Comparison of ENCODE assay signal across 1 cellular context in the genomic region with DNA sequence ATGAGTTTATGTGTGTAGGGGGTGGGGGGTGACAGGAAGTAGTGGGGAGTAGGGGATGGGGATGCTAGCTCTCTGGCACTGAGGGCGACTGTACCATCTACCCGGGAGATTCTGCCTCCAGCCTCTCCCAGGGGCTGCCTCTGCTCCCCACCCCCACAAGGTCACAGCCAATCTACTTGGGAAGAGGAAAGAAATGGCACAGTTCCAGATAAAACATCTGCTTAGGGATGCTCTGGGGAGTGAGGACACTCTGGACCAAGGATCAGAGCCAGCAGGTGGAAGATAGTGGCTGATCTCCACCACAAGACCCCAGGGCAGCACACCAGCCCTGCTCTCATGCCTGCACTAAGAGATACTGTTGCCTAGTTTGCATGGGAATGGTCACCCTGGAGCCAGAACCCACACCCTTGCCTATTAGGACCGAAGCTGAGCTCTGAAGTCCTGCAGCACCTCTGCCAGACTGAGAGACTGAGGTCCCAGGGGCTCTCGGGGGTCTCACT.
TF ChIP-seq lines count a peak whose summit lies in the region.

No MANE protein-coding gene starts in this region.

TF ChIP-seq in GM23338, 12 proteins besides CTCF, POLR2A, EP300 and RAD21 (continued from another document):
- TF ChIP-seq ZNF462 (CRISPR knock-in tag; IDR thresholded peaks at IDR 0.05) (no peak), ZNF331 (CRISPR knock-in tag; IDR thresholded peaks at IDR 0.05; ENCODE audit: low read depth) (no peak), NANOG (IDR thresholded peaks at IDR 0.05; ENCODE audit: borderline replicate concordance) (no peak), CREB1 (CRISPR knock-in tag; IDR thresholded peaks at IDR 0.05; ENCODE audit: low read depth) (no peak), POLR2AphosphoS5 (IDR thresholded peaks at IDR 0.05; ENCODE audit: low read depth) (no peak), EZH2 (IDR thresholded peaks at IDR 0.05; ENCODE audit: low read depth, unreplicated experiment) (no peak)
- TF ChIP-seq, protein P1, sequence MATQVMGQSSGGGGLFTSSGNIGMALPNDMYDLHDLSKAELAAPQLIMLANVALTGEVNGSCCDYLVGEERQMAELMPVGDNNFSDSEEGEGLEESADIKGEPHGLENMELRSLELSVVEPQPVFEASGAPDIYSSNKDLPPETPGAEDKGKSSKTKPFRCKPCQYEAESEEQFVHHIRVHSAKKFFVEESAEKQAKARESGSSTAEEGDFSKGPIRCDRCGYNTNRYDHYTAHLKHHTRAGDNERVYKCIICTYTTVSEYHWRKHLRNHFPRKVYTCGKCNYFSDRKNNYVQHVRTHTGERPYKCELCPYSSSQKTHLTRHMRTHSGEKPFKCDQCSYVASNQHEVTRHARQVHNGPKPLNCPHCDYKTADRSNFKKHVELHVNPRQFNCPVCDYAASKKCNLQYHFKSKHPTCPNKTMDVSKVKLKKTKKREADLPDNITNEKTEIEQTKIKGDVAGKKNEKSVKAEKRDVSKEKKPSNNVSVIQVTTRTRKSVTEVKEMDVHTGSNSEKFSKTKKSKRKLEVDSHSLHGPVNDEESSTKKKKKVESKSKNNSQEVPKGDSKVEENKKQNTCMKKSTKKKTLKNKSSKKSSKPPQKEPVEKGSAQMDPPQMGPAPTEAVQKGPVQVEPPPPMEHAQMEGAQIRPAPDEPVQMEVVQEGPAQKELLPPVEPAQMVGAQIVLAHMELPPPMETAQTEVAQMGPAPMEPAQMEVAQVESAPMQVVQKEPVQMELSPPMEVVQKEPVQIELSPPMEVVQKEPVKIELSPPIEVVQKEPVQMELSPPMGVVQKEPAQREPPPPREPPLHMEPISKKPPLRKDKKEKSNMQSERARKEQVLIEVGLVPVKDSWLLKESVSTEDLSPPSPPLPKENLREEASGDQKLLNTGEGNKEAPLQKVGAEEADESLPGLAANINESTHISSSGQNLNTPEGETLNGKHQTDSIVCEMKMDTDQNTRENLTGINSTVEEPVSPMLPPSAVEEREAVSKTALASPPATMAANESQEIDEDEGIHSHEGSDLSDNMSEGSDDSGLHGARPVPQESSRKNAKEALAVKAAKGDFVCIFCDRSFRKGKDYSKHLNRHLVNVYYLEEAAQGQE (IDR thresholded peaks at IDR 0.05; ENCODE audit: unreplicated experiment) = no peak
TF ChIP-seq in GM23338: peak in this region for 0.
